In the genomic region with DNA sequence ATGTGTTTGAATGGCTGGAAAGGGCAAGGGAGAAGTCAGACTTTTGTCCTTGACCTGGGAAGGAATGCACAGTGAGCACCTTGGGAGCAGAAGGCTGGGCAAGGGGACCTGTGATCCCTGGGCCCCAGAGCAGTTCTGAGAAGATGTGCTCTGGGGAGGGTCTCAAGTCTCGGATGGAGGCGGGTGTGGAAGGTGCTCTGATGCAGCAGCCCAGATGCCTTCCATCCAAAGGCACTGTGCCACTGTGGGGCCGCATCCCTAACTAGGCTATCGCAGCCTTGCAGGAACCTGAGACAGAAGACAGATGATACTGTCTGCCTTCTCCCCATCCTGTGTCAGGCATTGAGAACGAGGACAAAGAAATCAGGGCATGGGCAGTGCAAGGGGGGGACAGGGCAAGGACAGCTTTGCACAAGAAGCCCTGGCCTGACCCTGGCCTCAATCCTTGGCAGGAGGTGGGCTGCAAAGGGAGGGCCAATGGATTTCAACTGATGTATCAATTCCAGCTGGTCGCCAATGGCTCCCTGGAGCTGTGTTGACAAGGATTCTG, we compare ENCODE assay signal across 16 cellular contexts. TPM values are rescaled to one million over a fixed set of nuclear protein-coding genes. Genes with fewer than 3 reads are reported as not detected.
"Had no signal": no experiment of that assay in that cellular context is flagged by ENCODE, and none has a peak within 500 bp of the region (broad histone marks: within the 10 kb centered on the region; RNA-seq: fewer than 3 reads in every experiment).

No MANE protein-coding gene starts in this region.

- H3K27ac ChIP-seq: parathyroid adenoma had no signal

- H3K4me3 ChIP-seq: esophagus squamous epithelium, heart left ventricle, left lung, smooth muscle cell had no signal

- H3K27me3 ChIP-seq: esophagus squamous epithelium, heart left ventricle, left lung had no signal

- H3K36me3 Mint-ChIP-seq: activated CD8-positive, alpha-beta memory T cell treated with anti-CD3 and anti-CD28 coated beads, Interleukin-2, amount 10 ng/mL, durations not matched to agents 7 days and 5 days; activated naive CD4-positive, alpha-beta T cell treated with anti-CD3 and anti-CD28 coated beads, Interleukin-2, amount 50 U/mL, for 72 hours; memory B cell; stimulated activated effector memory CD8-positive, alpha-beta T cell treated with anti-CD3 and anti-CD28 coated beads, Interleukin-12 subunit alpha, Interleukin-12 subunit beta, amount 100 ng/mL, for 72 hours had no signal

- H3K9me3 ChIP-seq: esophagus squamous epithelium, heart left ventricle, left lung had no signal

- H3K9me3 Mint-ChIP-seq: activated naive CD4-positive, alpha-beta T cell treated with anti-CD3 and anti-CD28 coated beads, Interleukin-2, amount 50 U/mL, for 72 hours; activated T-cell treated with anti-CD3 and anti-CD28 coated beads, Interleukin-2, amount 50 U/mL, for 24 hours; memory B cell; stimulated activated effector memory CD8-positive, alpha-beta T cell treated with anti-CD3 and anti-CD28 coated beads, Interleukin-12 subunit alpha, Interleukin-12 subunit beta, amount 100 ng/mL, for 72 hours had no signal

- H3K27ac Mint-ChIP-seq: activated CD8-positive, alpha-beta memory T cell treated with anti-CD3 and anti-CD28 coated beads, Interleukin-2, amount 10 ng/mL, durations not matched to agents 7 days and 5 days; activated T-cell treated with anti-CD3 and anti-CD28 coated beads, Interleukin-2, amount 50 U/mL, for 24 hours; memory B cell; stimulated activated effector memory CD8-positive, alpha-beta T cell treated with anti-CD3 and anti-CD28 coated beads, Interleukin-12 subunit alpha, Interleukin-12 subunit beta, amount 100 ng/mL, for 72 hours had no signal

- H3K27me3 Mint-ChIP-seq: activated CD8-positive, alpha-beta memory T cell treated with anti-CD3 and anti-CD28 coated beads, Interleukin-2, amount 10 ng/mL, durations not matched to agents 7 days and 5 days; activated T-cell treated with anti-CD3 and anti-CD28 coated beads, Interleukin-2, amount 50 U/mL, for 24 hours; memory B cell had no signal

- H3K4me3 Mint-ChIP-seq: activated CD8-positive, alpha-beta memory T cell treated with anti-CD3 and anti-CD28 coated beads, Interleukin-2, amount 10 ng/mL, durations not matched to agents 7 days and 5 days; activated T-cell treated with anti-CD3 and anti-CD28 coated beads, Interleukin-2, amount 50 U/mL, for 24 hours; memory B cell; stimulated activated effector memory CD8-positive, alpha-beta T cell treated with anti-CD3 and anti-CD28 coated beads, Interleukin-12 subunit alpha, Interleukin-12 subunit beta, amount 100 ng/mL, for 72 hours had no signal

- ATAC-seq: activated CD4-positive, CD25-positive, alpha-beta regulatory T cell treated with anti-CD3 and anti-CD28 coated beads, Interleukin-2, amount 50 U/mL, for 24 hours; activated CD8-positive, alpha-beta memory T cell treated with anti-CD3 and anti-CD28 coated beads, Interleukin-2, amount 10 ng/mL, durations not matched to agents 7 days and 5 days; activated naive CD4-positive, alpha-beta T cell treated with anti-CD3 and anti-CD28 coated beads, Interleukin-2, amount 50 U/mL, for 72 hours; heart left ventricle; right cardiac atrium; stimulated activated effector memory CD8-positive, alpha-beta T cell treated with anti-CD3 and anti-CD28 coated beads, Interleukin-12 subunit alpha, Interleukin-12 subunit beta, amount 100 ng/mL, for 72 hours had no signal

- H3K36me3 ChIP-seq: esophagus squamous epithelium, heart left ventricle, left lung had no signal

- DNase-seq: activated CD4-positive, alpha-beta T cell treated with anti-CD3 and anti-CD28 coated beads, Interleukin-2, amount 50 U/mL, for 48 hours; activated CD8-positive, alpha-beta memory T cell treated with anti-CD3 and anti-CD28 coated beads, Interleukin-2, amount 10 ng/mL, durations not matched to agents 7 days and 5 days; activated effector memory CD4-positive, alpha-beta T cell treated with anti-CD3 and anti-CD28 coated beads, Interleukin-2, amount 50 U/mL, for 16 hours; activated T-cell treated with anti-CD3 and anti-CD28 coated beads, Interleukin-2, amount 50 U/mL, for 24 hours; esophagus squamous epithelium; left lung; right cardiac atrium; T-helper 2 cell had no signal

- H3K9ac ChIP-seq: parathyroid adenoma had no signal

- H3K4me1 Mint-ChIP-seq: activated CD8-positive, alpha-beta memory T cell treated with anti-CD3 and anti-CD28 coated beads, Interleukin-2, amount 10 ng/mL, durations not matched to agents 7 days and 5 days; stimulated activated effector memory CD8-positive, alpha-beta T cell treated with anti-CD3 and anti-CD28 coated beads, Interleukin-12 subunit alpha, Interleukin-12 subunit beta, amount 100 ng/mL, for 72 hours had no signal

RNA-seq across cellular contexts. Expression of gene PRKCD, which starts 14.6 kb away (rescaled TPM):
- polyA plus RNA-seq: neural cell had no signal
